In genomic region chr11:61332823-61333637, GRCh38 we compare ENCODE assay signal across 8 cellular contexts. TPM values are rescaled to one million over a fixed set of nuclear protein-coding genes. Genes with fewer than 3 reads are reported as not detected.
DNase-seq lines count a peak whose midpoint lies in the region; ATAC-seq and TF ChIP-seq lines count a peak whose summit lies in the region.

DDB1 (minus strand) TSS chr11:61333105; CDS start chr11:61332968, 137 bp downstream.
A gene with protein sequence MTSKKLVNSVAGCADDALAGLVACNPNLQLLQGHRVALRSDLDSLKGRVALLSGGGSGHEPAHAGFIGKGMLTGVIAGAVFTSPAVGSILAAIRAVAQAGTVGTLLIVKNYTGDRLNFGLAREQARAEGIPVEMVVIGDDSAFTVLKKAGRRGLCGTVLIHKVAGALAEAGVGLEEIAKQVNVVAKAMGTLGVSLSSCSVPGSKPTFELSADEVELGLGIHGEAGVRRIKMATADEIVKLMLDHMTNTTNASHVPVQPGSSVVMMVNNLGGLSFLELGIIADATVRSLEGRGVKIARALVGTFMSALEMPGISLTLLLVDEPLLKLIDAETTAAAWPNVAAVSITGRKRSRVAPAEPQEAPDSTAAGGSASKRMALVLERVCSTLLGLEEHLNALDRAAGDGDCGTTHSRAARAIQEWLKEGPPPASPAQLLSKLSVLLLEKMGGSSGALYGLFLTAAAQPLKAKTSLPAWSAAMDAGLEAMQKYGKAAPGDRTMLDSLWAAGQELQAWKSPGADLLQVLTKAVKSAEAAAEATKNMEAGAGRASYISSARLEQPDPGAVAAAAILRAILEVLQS (plus strand): TSS chr11:61333228. CDS start chr11:61334729, 1,501 bp downstream.

- CTCF ChIA-PET in activated B cell treated with CpG ODN at 0.5 μM for 24 hours (lab: Charles Lee): interaction anchor here (1.2 to 10.1 kb wide), 4 partner anchors 13 to 54 kb away, joined by 3 to 561 read pairs (median 109); partner anchors contain the start of genes CYB561A3, TMEM138 and TMEM216

- no peaks in the 10 kb centered on the region for H3K9me3 ChIP-seq in smooth muscle cell (replicated peaks; ENCODE audit: low read depth)

- H4K20me1 ChIP-seq in smooth muscle cell (ENCODE audit: low read depth): peaks cover 41% of the 10 kb centered on the region

- whole genome bisulfite sequencing in smooth muscle cell (ENCODE audit: low lambda C conversion rate): under 1% methylated on average over 72 of the region's 83 CpGs

- TF ChIP-seq CTCF in activated B cell treated with CpG ODN at 0.5 μM for 24 hours (IDR thresholded peaks at IDR 0.05): no peak
- TF ChIP-seq CTCF in cardiac fibroblast (IDR thresholded peaks at IDR 0.05; ENCODE audit: low read depth, low read length): no peak
- TF ChIP-seq CTCF in smooth muscle cell (IDR thresholded peaks at IDR 0.05; ENCODE audit: borderline replicate concordance, insufficient read depth, poor library complexity, severe bottlenecking): no peak

- H3K4me3 Mint-ChIP-seq in activated B cell treated with CpG ODN at 0.5 μM for 24 hours: peak within 1 kb of the TSS; percentile 92

- peaks cover 49% of the 10 kb centered on the region for H3K79me2 ChIP-seq in smooth muscle cell (ENCODE audit: low read depth)

- ATAC-seq in GM19023 (IDR thresholded peaks at IDR 0.05; ENCODE audit: unreplicated experiment): peak; percentile 85
- ATAC-seq in HG03196 (IDR thresholded peaks at IDR 0.05; ENCODE audit: unreplicated experiment): peak; percentile 85
- peak; percentile 92 for ATAC-seq in activated B cell treated with CpG ODN at 0.5 μM for 24 hours (ENCODE audit: low read depth)

- no peaks in the 10 kb centered on the region for H3K9me3 Mint-ChIP-seq in activated B cell treated with CpG ODN at 0.5 μM for 24 hours

- peak within 1 kb of the TSS; percentile 81 for H3K27ac ChIP-seq in smooth muscle cell (ENCODE audit: low read depth)

- H3K36me3 Mint-ChIP-seq in activated B cell treated with CpG ODN at 0.5 μM for 24 hours (ENCODE audit: low read depth): peaks cover 37% of the 10 kb centered on the region

- intact Hi-C loops in activated B cell treated with CpG ODN at 0.5 μM for 24 hours (cut with micrococcal nuclease): loop anchor here (1.0 kb wide), 2 partner anchors 39 to 96 kb away; partner anchors contain the start of gene CPSF7

- peak within 1 kb of the TSS; percentile 86 for H2AFZ ChIP-seq in smooth muscle cell (ENCODE audit: low read depth)

- H3K4me1 Mint-ChIP-seq in activated B cell treated with CpG ODN at 0.5 μM for 24 hours: peaks cover 49% of the 10 kb centered on the region

- H3K27me3 ChIP-seq in smooth muscle cell (ENCODE audit: low read depth): no peaks in the 10 kb centered on the region

- H3K4me3 ChIP-seq in cardiac fibroblast (replicated peaks in 1 of 2; ENCODE audit: low read depth in 2 of 2, low read length in 2 of 2) (peak within 1 kb of the TSS; percentile 92 to 94), smooth muscle cell (peak within 1 kb of the TSS; percentile 90)

- H3K36me3 ChIP-seq in smooth muscle cell (ENCODE audit: low read depth): no peaks in the 10 kb centered on the region

- peak within 1 kb of the TSS; percentile 88 for H3K4me2 ChIP-seq in smooth muscle cell

- H3K27ac Mint-ChIP-seq in activated B cell treated with CpG ODN at 0.5 μM for 24 hours: peak within 1 kb of the TSS; percentile 93

- POLR2A ChIA-PET in activated B cell treated with CpG ODN at 0.5 μM for 24 hours (lab: Charles Lee): interaction anchor here (0.5 to 10.1 kb wide), 8 partner anchors 24 to 549 kb away, joined by 3 to 224 read pairs (median 32); partner anchors contain the start of genes CPSF7, CYB561A3, SDHAF2 and TMEM138

- H3K9ac ChIP-seq in smooth muscle cell (ENCODE audit: low read depth): peak within 1 kb of the TSS; percentile 97

- peaks cover 21% of the 10 kb centered on the region for H3K4me1 ChIP-seq in smooth muscle cell (ENCODE audit: low read depth)

- DNase-seq in AG08395 (ENCODE audit: low spot score) (peak; percentile 94), NCI-H345 (lab: John Stamatoyannopoulos, UW) (peak; percentile 96), activated B cell treated with CpG ODN at 0.5 μM for 24 hours (peak; percentile 85), cardiac fibroblast (ENCODE audit: low read depth in 2 of 2) (peak; percentile 91 to 92), iPS-NIHi7 (ENCODE audit: extremely low spot score) (peak; percentile 99), smooth muscle cell (lab: John Stamatoyannopoulos, UW; ENCODE audit: unreplicated experiment) (peak; percentile 67)

- no peaks in the 10 kb centered on the region for H3K27me3 Mint-ChIP-seq in activated B cell treated with CpG ODN at 0.5 μM for 24 hours

- no peaks in the 10 kb centered on the region for H3F3A ChIP-seq in smooth muscle cell (ENCODE audit: low read depth)

RNA-seq across cellular contexts. Expression of gene DDB1, which starts in this region (rescaled TPM):
- 201 and 218 TPM in 2 replicates for total RNA-seq in activated B cell treated with CpG ODN at 0.5 μM for 24 hours
- 143 and 164 TPM in 2 replicates for total RNA-seq in smooth muscle cell
- 140 and 150 TPM in 2 replicates for polyA plus RNA-seq in smooth muscle cell

RNA-seq across cellular contexts. Expression of the second gene that starts in this region (rescaled TPM):
- total RNA-seq in activated B cell treated with CpG ODN at 0.5 μM for 24 hours: 59.8 and 63.9 TPM in 2 replicates
- 18.1 and 24.3 TPM in 2 replicates for total RNA-seq in smooth muscle cell
- 47.0 and 49.8 TPM in 2 replicates for polyA plus RNA-seq in smooth muscle cell

Comparison
In these comparisons a context has a peak if more than half of its experiments do, and no peak if none do; other contexts are left out.
1. Peak in every context shown above with its lines: DNase-seq, ATAC-seq, H3K4me3 ChIP-seq and H3K27ac ChIP-seq.